Comparison of ENCODE assay signal across 8 cellular contexts in the genomic region with DNA sequence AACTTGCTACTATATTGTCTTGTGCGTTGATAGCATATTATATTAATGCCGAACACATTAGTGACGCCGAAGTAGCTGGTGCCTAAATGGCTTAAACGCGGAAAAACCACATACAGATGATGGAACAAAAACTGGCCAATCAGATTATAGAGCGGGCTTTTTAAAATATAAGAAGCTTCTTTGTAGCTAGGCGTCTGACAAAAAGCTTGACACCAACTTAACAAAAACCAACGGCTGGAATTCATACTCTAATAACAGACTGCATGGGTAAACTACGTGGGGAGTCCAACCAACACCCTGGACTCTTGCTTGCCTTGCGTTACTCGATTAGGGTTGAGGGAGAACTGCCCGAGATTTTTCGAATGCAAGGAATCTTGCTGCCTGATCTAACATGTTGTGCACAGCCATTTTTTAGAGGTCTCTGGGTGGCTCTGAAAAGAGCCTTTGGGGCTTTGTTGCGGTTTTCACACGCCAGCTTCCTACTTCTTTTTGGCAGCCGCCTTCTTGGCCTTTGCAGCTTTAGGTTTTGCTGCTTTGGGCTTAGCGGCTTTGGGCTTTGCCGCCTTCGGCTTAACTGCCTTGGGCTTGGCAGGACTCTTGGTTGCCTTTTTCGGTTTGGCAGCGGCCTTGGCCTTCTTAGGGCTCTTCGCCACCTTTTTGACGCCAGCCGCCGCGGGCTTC. TPM values are rescaled to one million over a fixed set of nuclear protein-coding genes. Genes with fewer than 3 reads are reported as not detected.
DNase-seq lines count a peak whose midpoint lies in the region; ATAC-seq and TF ChIP-seq lines count a peak whose summit lies in the region.

No MANE protein-coding gene starts in this region.

- H3K27me3 Mint-ChIP-seq in activated naive CD8-positive, alpha-beta T cell treated with anti-CD3 and anti-CD28 coated beads, Interleukin-2, amount 10 ng/mL, durations not matched to agents 7 days and 5 days: no peaks in the 10 kb centered on the region

- no peak overlapping the region for H3K27ac ChIP-seq in right atrium auricular region
- peak overlapping the region in 1 of 4 donors; percentile 62 for H3K27ac ChIP-seq in sigmoid colon

- peaks cover 3% of the 10 kb centered on the region for H3K36me3 Mint-ChIP-seq in activated naive CD8-positive, alpha-beta T cell treated with anti-CD3 and anti-CD28 coated beads, Interleukin-2, amount 10 ng/mL, durations not matched to agents 7 days and 5 days

- WGBS in sigmoid colon, 2 donors: 1 to 2% methylated on average over 27 of the region's 27 CpGs

- H3K4me3 Mint-ChIP-seq in activated naive CD8-positive, alpha-beta T cell treated with anti-CD3 and anti-CD28 coated beads, Interleukin-2, amount 10 ng/mL, durations not matched to agents 7 days and 5 days: peak overlapping the region; percentile 99

- H3K9me3 ChIP-seq in right atrium auricular region (no peaks in the 10 kb centered on the region), sigmoid colon (no peaks in the 10 kb centered on the region)

- POLR2A ChIA-PET in activated naive CD8-positive, alpha-beta T cell treated with anti-CD3 and anti-CD28 coated beads, Interleukin-2, amount 10 ng/mL, durations not matched to agents 7 days and 5 days (lab: Charles Lee): interaction anchor here (0.6 to 18.9 kb wide), 46 partner anchors 7 to 1845 kb away, joined by 3 to 2159 read pairs (median 8); a partner anchor contains a TSS

- H3K36me3 ChIP-seq in right atrium auricular region (no peaks in the 10 kb centered on the region), sigmoid colon (no peaks in the 10 kb centered on the region)

- H3K9me3 Mint-ChIP-seq in activated naive CD8-positive, alpha-beta T cell treated with anti-CD3 and anti-CD28 coated beads, Interleukin-2, amount 10 ng/mL, durations not matched to agents 7 days and 5 days: no peaks in the 10 kb centered on the region

- TF ChIP-seq POLR2A in sigmoid colon (IDR thresholded peaks at IDR 0.05): no peak

- H3K4me3 ChIP-seq in right atrium auricular region (peak overlapping the region; percentile 76 to 82), sigmoid colon (peak overlapping the region in 3 of 4 donors; percentile 49 to 61 (median 53))

- intact Hi-C loops in sigmoid colon (cut with DNase I): no loop called here

- ATAC-seq in HG03432 (IDR thresholded peaks at IDR 0.05; ENCODE audit: unreplicated experiment) (peak; percentile 17), HG03521 (IDR thresholded peaks at IDR 0.05; ENCODE audit: unreplicated experiment) (no peak)
- peak; percentile 19 for ATAC-seq in activated naive CD8-positive, alpha-beta T cell treated with anti-CD3 and anti-CD28 coated beads, Interleukin-2, amount 10 ng/mL, durations not matched to agents 7 days and 5 days (ENCODE audit: low read depth)

- H3K4me1 Mint-ChIP-seq in activated naive CD8-positive, alpha-beta T cell treated with anti-CD3 and anti-CD28 coated beads, Interleukin-2, amount 10 ng/mL, durations not matched to agents 7 days and 5 days: peaks cover 65% of the 10 kb centered on the region

- TF ChIP-seq CTCF in GM10266 (IDR thresholded peaks at IDR 0.05; ENCODE audit: control insufficient read depth, insufficient read depth, low read depth, missing control alignments): no peak
- TF ChIP-seq CTCF in right atrium auricular region (IDR thresholded peaks at IDR 0.05): no peak
- TF ChIP-seq CTCF in sigmoid colon (IDR thresholded peaks at IDR 0.05): no peak

- TF ChIP-seq EP300 in sigmoid colon (IDR thresholded peaks at IDR 0.05): no peak

- H3K4me1 ChIP-seq in right atrium auricular region (peaks cover 0 to 37% of the 10 kb centered on the region in 2 donors), sigmoid colon (peaks cover 0 to 37% (median 35%) of the 10 kb centered on the region in 4 donors)

- H3K27me3 ChIP-seq in right atrium auricular region: peaks cover 0 to 5% of the 10 kb centered on the region in 2 donors
- H3K27me3 ChIP-seq in sigmoid colon: peaks cover 20 to 81% (median 79%) of the 10 kb centered on the region in 3 donors

- peak overlapping the region; percentile 100 for H3K27ac Mint-ChIP-seq in activated naive CD8-positive, alpha-beta T cell treated with anti-CD3 and anti-CD28 coated beads, Interleukin-2, amount 10 ng/mL, durations not matched to agents 7 days and 5 days

- DNase-seq in GM10266 (ENCODE audit: extremely low spot score): peak; percentile 66
- DNase-seq in OCI-M2 (lab: John Stamatoyannopoulos, UW; ENCODE audit: unreplicated experiment): peak; percentile 86
- peak; percentile 76 for DNase-seq in activated naive CD8-positive, alpha-beta T cell treated with anti-CD3 and anti-CD28 coated beads, Interleukin-2, amount 10 ng/mL, durations not matched to agents 7 days and 5 days
- no peak for DNase-seq in right atrium auricular region (ENCODE audit: low spot score)
- DNase-seq in sigmoid colon: no peak
- no peak for DNase-seq in mucosa of gallbladder (ENCODE audit: low spot score)

RNA-seq across cellular contexts. Expression of a gene that starts 45.7 kb away (rescaled TPM):
- not detected for total RNA-seq in activated naive CD8-positive, alpha-beta T cell treated with anti-CD3 and anti-CD28 coated beads, Interleukin-2, amount 10 ng/mL, durations not matched to agents 7 days and 5 days
- total RNA-seq in right atrium auricular region: not detected
- total RNA-seq in sigmoid colon: not detected
- polyA plus RNA-seq in sigmoid colon: not detected
- total RNA-seq in mucosa of gallbladder: not detected

Comparison
In these comparisons a context has a peak if more than half of its experiments do, and no peak if none do; other contexts are left out.
1. DNase-seq: peak in GM10266 (single experiment), OCI-M2 (single experiment) and activated naive CD8-positive, alpha-beta T cell treated with anti-CD3 and anti-CD28 coated beads, Interleukin-2, amount 10 ng/mL, durations not matched to agents 7 days and 5 days (single experiment); none in right atrium auricular region (single experiment), sigmoid colon (single experiment) and mucosa of gallbladder (single experiment).